ENCODE assay signal across 1 cellular context in genomic region chr6:41619193-41619592, GRCh38.
TF ChIP-seq lines count a peak whose summit lies in the region.

No MANE protein-coding gene starts in this region.

TF ChIP-seq in HEK293, 187 proteins besides CTCF, POLR2A, EP300 and RAD21 (continued from another document):
- TF ChIP-seq, protein P1, sequence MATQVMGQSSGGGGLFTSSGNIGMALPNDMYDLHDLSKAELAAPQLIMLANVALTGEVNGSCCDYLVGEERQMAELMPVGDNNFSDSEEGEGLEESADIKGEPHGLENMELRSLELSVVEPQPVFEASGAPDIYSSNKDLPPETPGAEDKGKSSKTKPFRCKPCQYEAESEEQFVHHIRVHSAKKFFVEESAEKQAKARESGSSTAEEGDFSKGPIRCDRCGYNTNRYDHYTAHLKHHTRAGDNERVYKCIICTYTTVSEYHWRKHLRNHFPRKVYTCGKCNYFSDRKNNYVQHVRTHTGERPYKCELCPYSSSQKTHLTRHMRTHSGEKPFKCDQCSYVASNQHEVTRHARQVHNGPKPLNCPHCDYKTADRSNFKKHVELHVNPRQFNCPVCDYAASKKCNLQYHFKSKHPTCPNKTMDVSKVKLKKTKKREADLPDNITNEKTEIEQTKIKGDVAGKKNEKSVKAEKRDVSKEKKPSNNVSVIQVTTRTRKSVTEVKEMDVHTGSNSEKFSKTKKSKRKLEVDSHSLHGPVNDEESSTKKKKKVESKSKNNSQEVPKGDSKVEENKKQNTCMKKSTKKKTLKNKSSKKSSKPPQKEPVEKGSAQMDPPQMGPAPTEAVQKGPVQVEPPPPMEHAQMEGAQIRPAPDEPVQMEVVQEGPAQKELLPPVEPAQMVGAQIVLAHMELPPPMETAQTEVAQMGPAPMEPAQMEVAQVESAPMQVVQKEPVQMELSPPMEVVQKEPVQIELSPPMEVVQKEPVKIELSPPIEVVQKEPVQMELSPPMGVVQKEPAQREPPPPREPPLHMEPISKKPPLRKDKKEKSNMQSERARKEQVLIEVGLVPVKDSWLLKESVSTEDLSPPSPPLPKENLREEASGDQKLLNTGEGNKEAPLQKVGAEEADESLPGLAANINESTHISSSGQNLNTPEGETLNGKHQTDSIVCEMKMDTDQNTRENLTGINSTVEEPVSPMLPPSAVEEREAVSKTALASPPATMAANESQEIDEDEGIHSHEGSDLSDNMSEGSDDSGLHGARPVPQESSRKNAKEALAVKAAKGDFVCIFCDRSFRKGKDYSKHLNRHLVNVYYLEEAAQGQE (tag by site-specific recombination; IDR thresholded peaks at IDR 0.05), result peak; percentile 76
- TF ChIP-seq ZNF202 (tag by site-specific recombination; IDR thresholded peaks at IDR 0.05; ENCODE audit: borderline replicate concordance), result peak; percentile 74; the same call in 1 of the 2 replicates
- peak; percentile 66 for TF ChIP-seq ZNF510 (tag by site-specific recombination; IDR thresholded peaks at IDR 0.05; ENCODE audit: insufficient replicate concordance)
- TF ChIP-seq ZNF140 (tag by site-specific recombination; IDR thresholded peaks at IDR 0.05), result peak; percentile 65; the same call in 1 of the 2 replicates
- peak; percentile 12; the same call in 1 of the 2 replicates for TF ChIP-seq GLI2 (tag by site-specific recombination; IDR thresholded peaks at IDR 0.05; ENCODE audit: borderline replicate concordance, low read depth)
- peak; percentile 58 for TF ChIP-seq ZBTB8A (tag by site-specific recombination; IDR thresholded peaks at IDR 0.05)
- peak; percentile 73 for TF ChIP-seq ZNF623 (tag by site-specific recombination; IDR thresholded peaks at IDR 0.05)
- peak; percentile 13; the same call in 1 of the 2 replicates for TF ChIP-seq ZNF791 (tag by site-specific recombination; IDR thresholded peaks at IDR 0.05)
- peak; percentile 79 for TF ChIP-seq ZNF555 (tag by site-specific recombination; conservative IDR thresholded peaks at IDR 0.05)
- TF ChIP-seq ZNF19 (tag by site-specific recombination; IDR thresholded peaks at IDR 0.05; ENCODE audit: low read depth), result 0 out of 2 replicates have a peak, but pooled peaks have one; percentile 47
- 0 out of 2 replicates have a peak, but pooled peaks have one; percentile 25 for TF ChIP-seq ZBTB21 (tag by site-specific recombination; IDR thresholded peaks at IDR 0.05)
TF ChIP-seq in HEK293: peak in this region for 22; not testable (repeated sequence) for 165.
